ENCODE assay signal across 7 cellular contexts in genomic region chr10:91796332-91797076, GRCh38. TPM values are rescaled to one million over a fixed set of nuclear protein-coding genes. Genes with fewer than 3 reads are reported as not detected.
DNase-seq lines count a peak whose midpoint lies in the region; ATAC-seq, FAIRE-seq and TF ChIP-seq lines count a peak whose summit lies in the region.

No MANE protein-coding gene starts in this region.

- peak overlapping the region; percentile 96 for H3K27ac Mint-ChIP-seq in T-helper 17 cell

- no peaks in the 10 kb centered on the region for H3K9me3 ChIP-seq in T-helper 17 cell (ENCODE audit: control insufficient read depth, low read length, poor library complexity, severe bottlenecking)
- H3K9me3 ChIP-seq in K562 (replicated peaks; ENCODE audit: control insufficient read depth, insufficient read depth, low read depth, low read length), result no peaks in the 10 kb centered on the region
- H3K9me3 ChIP-seq in keratinocyte (ENCODE audit: control insufficient read depth, low read depth, low read length), result no peaks in the 10 kb centered on the region

- peaks cover 41% of the 10 kb centered on the region for H3K79me2 ChIP-seq in K562 (ENCODE audit: control insufficient read depth, insufficient read depth, low read length)
- peaks cover 33% of the 10 kb centered on the region for H3K79me2 ChIP-seq in keratinocyte (ENCODE audit: control insufficient read depth, insufficient read depth, low read length)

- H3K27me3 ChIP-seq in K562 (ENCODE audit: control insufficient read depth in 2 of 2, insufficient read depth in 2 of 2, low read length in 2 of 2), result no peaks in the 10 kb centered on the region
- H3K27me3 ChIP-seq in keratinocyte (ENCODE audit: control insufficient read depth, extremely low read depth, insufficient read depth, low read length), result no peaks in the 10 kb centered on the region

- 9% methylated on average over 8 of the region's 11 CpGs for WGBS in K562 (ENCODE audit: insufficient coverage, low coverage, missing lambda C conversion rate)

- POLR2A ChIA-PET in K562 (lab: Yijun Ruan, JAX), result interaction anchor here (0.6 kb wide), 1 partner anchor 15 kb away, joined by 3 read pairs; no protein-coding TSS in a partner anchor

- H3K4me2 ChIP-seq in K562 (ENCODE audit: insufficient read depth, low read length) (peak overlapping the region; percentile 81), keratinocyte (ENCODE audit: control insufficient read depth, extremely low read depth, insufficient read depth, low read depth, low read length) (peak overlapping the region; percentile 99)

- peaks cover 43% of the 10 kb centered on the region for H3K4me1 Mint-ChIP-seq in T-helper 17 cell

- H3K4me1 ChIP-seq in K562 (replicated peaks in 1 of 2; ENCODE audit: control insufficient read depth in 2 of 2, insufficient read depth in 2 of 2, low read length in 2 of 2), result peaks cover 8 to 14% of the 10 kb centered on the region in 2 experiments; a peak in 3 of 5 replicates
- peaks cover 26% of the 10 kb centered on the region for H3K4me1 ChIP-seq in keratinocyte (ENCODE audit: control insufficient read depth, extremely low read depth, insufficient read depth, low read length)

- no peaks in the 10 kb centered on the region for H3K9me1 ChIP-seq in K562 (ENCODE audit: control insufficient read depth, insufficient read depth, low read length)
- H3K9me1 ChIP-seq in keratinocyte (ENCODE audit: control insufficient read depth, extremely low read depth, insufficient read depth, low read length), result no peaks in the 10 kb centered on the region

- peak overlapping the region; percentile 97 for H3K4me3 Mint-ChIP-seq in T-helper 17 cell

- H4K20me1 ChIP-seq in K562 (replicated peaks; ENCODE audit: control insufficient read depth, insufficient read depth, low read length) (0 out of 2 replicates have a peak, but pooled peaks cover 3% of the 10 kb centered on the region), keratinocyte (ENCODE audit: control insufficient read depth, extremely low read depth, insufficient read depth, low read length) (no peaks in the 10 kb centered on the region)

- CTCF ChIA-PET in K562 (lab: Yijun Ruan, JAX; ENCODE audit: low intra/inter-chr PET ratio), result no interaction called here

- DNase-seq in T-helper 17 cell (peak; percentile 18 to 44 (median 38)), K562 (ENCODE audit: extremely low read depth in 1 of 4, low spot score in 3 of 4) (peak in 3 of 4 experiments; percentile 14 to 55 (median 35)), keratinocyte (ENCODE audit: low read depth, low spot score) (no peak), putamen (ENCODE audit: low spot score) (no peak)
- DNase-seq in stimulated activated CD4-positive, alpha-beta T cell treated with anti-CD3 and anti-CD28 coated beads, Interleukin-1b, Interleukin-23, amount 100 ng/mL, for 24 hours (ENCODE audit: low read depth in 4 of 4, low spot score in 1 of 4), result peak in 3 of 4 experiments; percentile 16 to 45 (median 36)

- no peak for TF ChIP-seq RAD21 in K562 (CRISPR knock-in tag; conservative IDR thresholded peaks at IDR 0.05 in 1 of 2, IDR thresholded peaks at IDR 0.05 in 1 of 2)

- 0 out of 4 replicates have a peak overlapping the region, but pooled peaks of 1 of the 2 experiments have one; percentile 3 for H3K9ac ChIP-seq in K562 (ENCODE audit: insufficient read depth in 1 of 2, low read depth in 2 of 2, low read length in 2 of 2)
- H3K9ac ChIP-seq in keratinocyte (ENCODE audit: control insufficient read depth, extremely low read depth, insufficient read depth, low read length), result peak overlapping the region; percentile 45

- H3K4me3 ChIP-seq in K562 (no peak overlapping the region), keratinocyte (ENCODE audit: control insufficient read depth in 2 of 3, extremely low read depth in 1 of 3, insufficient read depth in 2 of 3, low read depth in 1 of 3, low read length in 3 of 3) (peak overlapping the region in 2 of 3 experiments; percentile 93 to 98)

- ATAC-seq in GM18907 (IDR thresholded peaks at IDR 0.05; ENCODE audit: unreplicated experiment) (peak; percentile 48), HG03135 (IDR thresholded peaks at IDR 0.05; ENCODE audit: unreplicated experiment) (peak; percentile 37), T-helper 17 cell (peak; percentile 52), K562 (peak; percentile 67)

- TF ChIP-seq CTCF in K562 (IDR thresholded peaks at IDR 0.05 in 2 of 3, conservative IDR thresholded peaks at IDR 0.05 in 1 of 3; ENCODE audit: insufficient read depth in 2 of 3, low read depth in 1 of 3, low read length in 3 of 3) (no peak), keratinocyte (optimal IDR thresholded peaks at IDR 0.05 in 1 of 3, IDR thresholded peaks at IDR 0.05 in 1 of 3, conservative IDR thresholded peaks at IDR 0.05 in 1 of 3; ENCODE audit: extremely low read depth in 1 of 3, insufficient read depth in 2 of 3, low read length in 3 of 3) (no peak)

- H2AFZ ChIP-seq in K562 (ENCODE audit: low read depth, low read length), result peak overlapping the region; percentile 81
- H2AFZ ChIP-seq in keratinocyte (ENCODE audit: control insufficient read depth, low read length), result peak overlapping the region; percentile 79

- peaks cover 2% of the 10 kb centered on the region for H3K36me3 Mint-ChIP-seq in T-helper 17 cell (ENCODE audit: low read depth)

- BruUV-seq in K562 (replicated peaks; lab: Mats Ljungman, UMichigan), result no TSS peak

- no peak for TF ChIP-seq EP300 in K562 (IDR thresholded peaks at IDR 0.05; ENCODE audit: low read length)

- in situ Hi-C loops in K562 (cut with MboI), result no loop called here

- no peak for TF ChIP-seq POLR2A in K562 (conservative IDR thresholded peaks at IDR 0.05)

- no peak overlapping the region for H3K27ac ChIP-seq in K562 (ENCODE audit: extremely low read depth, low read depth, low read length)
- peak overlapping the region; percentile 95 for H3K27ac ChIP-seq in keratinocyte (ENCODE audit: control insufficient read depth, insufficient read depth, low read length)

- H3K27me3 Mint-ChIP-seq in T-helper 17 cell, result no peaks in the 10 kb centered on the region

- FAIRE-seq in K562 (lab: Jason Lieb, UNC), result no peak
- peak; percentile 83 for FAIRE-seq in keratinocyte (lab: Jason Lieb, UNC)

- H3K36me3 ChIP-seq in K562 (ENCODE audit: control insufficient read depth, insufficient read depth, low read length) (peaks cover 12% of the 10 kb centered on the region; the same call in 1 of the 3 replicates), keratinocyte (ENCODE audit: control insufficient read depth in 2 of 2, extremely low read depth in 1 of 2, insufficient read depth in 2 of 2, low read length in 2 of 2) (peaks cover 0 to 2% of the 10 kb centered on the region in 2 experiments)

- intact Hi-C loops in K562 (cut with micrococcal nuclease), result no loop called here

- dilution Hi-C loops in keratinocyte (cut with MboI; ENCODE audit: extremely low pct_ligation_motif_present, low sequenced_read_pairs), result no loop called here

TF ChIP-seq in K562, 482 proteins besides CTCF, POLR2A, EP300 and RAD21 (continues in another document):
- TF ChIP-seq CHCHD3 (CRISPR knock-in tag; IDR thresholded peaks at IDR 0.05) (no peak), ZNF212 (CRISPR knock-in tag; IDR thresholded peaks at IDR 0.05) (no peak), SMC3 (conservative IDR thresholded peaks at IDR 0.05; ENCODE audit: insufficient read depth, low read depth, low read length) (no peak), ZBTB8A (IDR thresholded peaks at IDR 0.05; ENCODE audit: partially characterized antibody) (no peak), ELF4 (CRISPR knock-in tag; IDR thresholded peaks at IDR 0.05) (no peak), CXXC5 (CRISPR knock-in tag; IDR thresholded peaks at IDR 0.05) (no peak), MIER1 (IDR thresholded peaks at IDR 0.05; ENCODE audit: low read depth) (no peak), MCM7 (IDR thresholded peaks at IDR 0.05) (no peak)
- TF ChIP-seq, protein P1, sequence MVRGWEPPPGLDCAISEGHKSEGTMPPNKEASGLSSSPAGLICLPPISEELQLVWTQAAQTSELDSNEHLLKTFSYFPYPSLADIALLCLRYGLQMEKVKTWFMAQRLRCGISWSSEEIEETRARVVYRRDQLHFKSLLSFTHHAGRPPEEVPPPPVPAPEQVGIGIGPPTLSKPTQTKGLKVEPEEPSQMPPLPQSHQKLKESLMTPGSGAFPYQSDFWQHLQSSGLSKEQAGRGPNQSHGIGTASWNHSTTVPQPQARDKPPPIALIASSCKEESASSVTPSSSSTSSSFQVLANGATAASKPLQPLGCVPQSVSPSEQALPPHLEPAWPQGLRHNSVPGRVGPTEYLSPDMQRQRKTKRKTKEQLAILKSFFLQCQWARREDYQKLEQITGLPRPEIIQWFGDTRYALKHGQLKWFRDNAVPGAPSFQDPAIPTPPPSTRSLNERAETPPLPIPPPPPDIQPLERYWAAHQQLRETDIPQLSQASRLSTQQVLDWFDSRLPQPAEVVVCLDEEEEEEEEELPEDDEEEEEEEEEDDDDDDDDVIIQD (CRISPR knock-in tag; IDR thresholded peaks at IDR 0.05), result no peak

RNA-seq across cellular contexts. Expression of gene TNKS2, which starts 1.7 kb away (rescaled TPM):
- total RNA-seq in T-helper 17 cell (10 to 100 TPM; 43.4 to 50.6 TPM), K562 (2014; rRNA removed) (8.6 and 10.8 TPM in 2 replicates), K562 (2014; rRNA removed; fragmentation: Illumina TruSeq; extraction: Trizol) (7.0 and 8.4 TPM in 2 replicates), K562 (2015; rRNA removed; fragmentation: Illumina TruSeq; extraction: Trizol) (5.1 and 5.8 TPM in 2 replicates), K562 (2021) (13.5 and 15.2 TPM in 2 replicates)
- total RNA-seq in K562 (2011; cell fraction: chromatin; rRNA removed; ENCODE audit: low replicate concordance), result 13.9 and 33.4 TPM in 2 replicates
- 8.2 and 10.7 TPM in 2 replicates for total RNA-seq in K562 (2011; cell fraction: nucleolus; rRNA removed)
- total RNA-seq in K562 (2011; cell fraction: nucleoplasm; rRNA removed), result 15.0 and 18.2 TPM in 2 replicates
- polyA plus RNA-seq in K562 (2011; rRNA removed) (15.2 and 19.8 TPM in 2 replicates), K562 (2014; fragmentation: Illumina TruSeq; extraction: Trizol) (12.9 and 14.1 TPM in 2 replicates), K562 (2014; fragmentation: Nextera tagmentation; extraction: Ambion mirVana) (1 to 10 TPM; 3.5 to 6.0 TPM), K562 (2014; rRNA removed) (9.2 TPM in 2 replicates), keratinocyte (18.6 to 35.4 TPM (median 29.7 TPM) in 3 replicates)
- 4.8 and 7.6 TPM in 2 replicates for polyA plus RNA-seq in K562 (2011; cell fraction: cytosol; rRNA removed)
- polyA plus RNA-seq in K562 (2011; cell fraction: nucleus; rRNA removed), result 13.3 and 16.1 TPM in 2 replicates
- polyA plus RNA-seq in K562 (2012), result 8.8 and 14.0 TPM in 2 replicates
- polyA minus RNA-seq in K562 (2011; rRNA and poly(A)+ RNA removed), result 42.3 and 42.4 TPM in 2 replicates
- polyA minus RNA-seq in K562 (2011; cell fraction: cytosol; rRNA and poly(A)+ RNA removed), result 11.8 and 15.7 TPM in 2 replicates
- polyA minus RNA-seq in K562 (2011; cell fraction: nucleus; rRNA and poly(A)+ RNA removed), result 11.2 and 19.1 TPM in 2 replicates
- polyA plus RNA-seq in keratinocyte (2011; ENCODE audit: low read depth), result 12.4 TPM
- 12.5 and 26.6 TPM in 2 replicates for polyA plus RNA-seq in keratinocyte (2011; cell fraction: cytosol; rRNA removed)
- polyA plus RNA-seq in keratinocyte (2011; cell fraction: nucleus; rRNA removed), result 34.8 and 46.1 TPM in 2 replicates
- 18.1 and 21.3 TPM in 2 replicates for polyA plus RNA-seq in keratinocyte (2012; ENCODE audit: low replicate concordance)
- 11.3 to 68.7 TPM (median 48.2 TPM) in 3 replicates for polyA minus RNA-seq in keratinocyte
- 33.6 TPM for polyA minus RNA-seq in keratinocyte (2011; cell fraction: cytosol; rRNA and poly(A)+ RNA removed)
- polyA minus RNA-seq in keratinocyte (2011; cell fraction: nucleus; rRNA and poly(A)+ RNA removed), result 51.8 and 78.5 TPM in 2 replicates

Comparison
In these comparisons a context has a peak if more than half of its experiments do, and no peak if none do; other contexts are left out.
1. DNase-seq: peak in T-helper 17 cell (3 of 3), K562 (3 of 4) and stimulated activated CD4-positive, alpha-beta T cell treated with anti-CD3 and anti-CD28 coated beads, Interleukin-1b, Interleukin-23, amount 100 ng/mL, for 24 hours (3 of 4); none in keratinocyte (single experiment) and putamen (single experiment).
2. Peak in every context shown above with its lines, with median percentiles within 50 percentile points of each other: ATAC-seq.